Comparison of ENCODE assay signal across 1 cellular context in genomic region chr20:18796282-18796833, GRCh38.
TF ChIP-seq lines count a peak whose summit lies in the region.

No MANE protein-coding gene starts in this region.

TF ChIP-seq in GM12878, 131 proteins besides CTCF, POLR2A, EP300 and RAD21 (continued from another document):
- TF ChIP-seq CBX3 (IDR thresholded peaks at IDR 0.05; ENCODE audit: borderline replicate concordance, low read depth) (no peak), NFIC (IDR thresholded peaks at IDR 0.05; ENCODE audit: low read depth, low read length) (0 out of 2 replicates have a peak, but pooled peaks have one; percentile 26), RUNX3 (IDR thresholded peaks at IDR 0.05; ENCODE audit: low read length) (peak; percentile 42; the same call in 1 of the 2 replicates), JUNB (IDR thresholded peaks at IDR 0.05) (peak; percentile 70)
TF ChIP-seq in GM12878: peak in this region for 5.
